In the genomic region with DNA sequence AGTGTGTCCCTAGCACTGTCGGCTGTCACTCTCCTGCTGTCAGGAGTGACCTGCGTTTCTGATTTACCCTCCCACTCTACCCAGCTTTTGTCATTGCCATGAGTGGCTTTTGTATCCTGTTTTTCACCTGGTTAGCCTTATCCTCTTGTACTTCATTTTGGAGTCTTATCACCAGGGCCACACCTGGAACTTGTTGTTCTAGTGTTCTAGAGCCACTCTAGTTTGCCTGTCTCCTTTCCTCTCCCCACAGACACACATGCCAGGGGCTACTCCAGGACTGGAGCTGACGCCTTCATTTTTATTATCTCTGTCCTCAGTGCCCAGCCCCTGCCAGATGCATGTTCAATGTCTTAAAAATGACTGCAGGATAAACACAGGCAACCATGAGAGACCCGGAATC, we compare ENCODE assay signal across 20 cellular contexts.
"Had no signal": no experiment of that assay in that cellular context is flagged by ENCODE, and none has a peak within 500 bp of the region (broad histone marks: within the 10 kb centered on the region; RNA-seq: fewer than 3 reads in every experiment).

No MANE protein-coding gene starts in this region.

- H3K9ac ChIP-seq: parathyroid adenoma had no signal

- H3K4me3 ChIP-seq: hepatocyte, prostate gland, right lobe of liver, stomach, thoracic aorta, transverse colon had no signal

- H3K4me2 ChIP-seq: hepatocyte had no signal

- H3K9me3 Mint-ChIP-seq: nephron had no signal

- FAIRE-seq: endothelial cell of umbilical vein, kidney had no signal

- H3K4me3 Mint-ChIP-seq: nephron had no signal

- H3K27me3 Mint-ChIP-seq: naive B cell had no signal

- H3K27ac ChIP-seq: foreskin keratinocyte, hepatocyte, parathyroid adenoma, prostate gland, right lobe of liver, stomach, thoracic aorta, transverse colon had no signal

- H3K27me3 ChIP-seq: foreskin keratinocyte, hepatocyte, right lobe of liver, stomach, transverse colon had no signal

- H2AFZ ChIP-seq: hepatocyte, parathyroid adenoma had no signal

- H3K4me1 Mint-ChIP-seq: nephron had no signal

- H3K36me3 ChIP-seq: prostate gland had no signal

- H3K4me1 ChIP-seq: foreskin keratinocyte, parathyroid adenoma, prostate gland, right lobe of liver, transverse colon had no signal

- DNase-seq: erythroblast; foreskin keratinocyte; kidney; left cardiac atrium; left ventricle myocardium superior; mesendoderm; naive B cell; right lobe of liver; stimulated activated CD4-positive, alpha-beta T cell treated with anti-CD3 and anti-CD28 coated beads, Interleukin-4, amount 100 ng/mL, for 1 hour; stimulated activated CD8-positive, alpha-beta memory T cell treated with anti-CD3 and anti-CD28 coated beads, Interleukin-4, amount 100 ng/mL, for 48 hours; stimulated activated naive CD4-positive, alpha-beta T cell; stomach; substantia nigra; transverse colon had no signal

- ATAC-seq: foreskin keratinocyte, left cardiac atrium, left ventricle myocardium superior had no signal

- H3K9me3 ChIP-seq: prostate gland, right lobe of liver, stomach, thoracic aorta, transverse colon had no signal
